In genomic region chr15:41774873-41775417, GRCh38 we compare ENCODE assay signal across 8 cellular contexts. TPM values are rescaled to one million over a fixed set of nuclear protein-coding genes. Genes with fewer than 3 reads are reported as not detected.
DNase-seq lines count a peak whose midpoint lies in the region; ATAC-seq, FAIRE-seq and TF ChIP-seq lines count a peak whose summit lies in the region.

No MANE protein-coding gene starts in this region.

- H2BK15ac ChIP-seq in mesendoderm (replicated peaks; ENCODE audit: low read depth) = no peak overlapping the region

- H3K36me3 ChIP-seq in Loucy (ENCODE audit: insufficient read depth, low read length) (peaks cover under 1% of the 10 kb centered on the region; the same call in 1 of the 2 replicates), bronchial epithelial cell (ENCODE audit: control insufficient read depth, insufficient read depth, low read length) (no peaks in the 10 kb centered on the region), mesendoderm (ENCODE audit: control insufficient read depth, insufficient read depth, low read length) (no peaks in the 10 kb centered on the region), urinary bladder (ENCODE audit: insufficient read depth) (no peaks in the 10 kb centered on the region)

- peak overlapping the region; percentile 48 for H3K4ac ChIP-seq in mesendoderm (ENCODE audit: low read depth, low read length)

- H2AFZ ChIP-seq in Loucy (ENCODE audit: low read length) = peak overlapping the region; percentile 88

- intact Hi-C loops in Calu3 (cut with micrococcal nuclease; ENCODE audit: unreplicated experiment) = loop anchor here (5.0 kb wide), 1 partner anchor 127 kb away; no protein-coding TSS in a partner anchor

- H2AK5ac ChIP-seq in mesendoderm (ENCODE audit: low read length) = no peak overlapping the region

- BruUV-seq in Calu3 (replicated peaks; lab: Mats Ljungman, UMichigan) = TSS peak; percentile 19

- TF ChIP-seq CTCF in Calu3 (IDR thresholded peaks at IDR 0.05; ENCODE audit: unreplicated experiment) = no peak
- no peak for TF ChIP-seq CTCF in Loucy (conservative IDR thresholded peaks at IDR 0.05; ENCODE audit: low read length)
- TF ChIP-seq CTCF in bronchial epithelial cell (IDR thresholded peaks at IDR 0.05; ENCODE audit: insufficient read depth, low read length, severe bottlenecking) = no peak
- no peak for TF ChIP-seq CTCF in omental fat pad (IDR thresholded peaks at IDR 0.05)

- H3K27me3 Mint-ChIP-seq in Calu3 (ENCODE audit: unreplicated experiment) = no peaks in the 10 kb centered on the region

- peaks cover 50% of the 10 kb centered on the region; the same call in 1 of the 2 replicates for H3K79me2 ChIP-seq in Loucy (ENCODE audit: insufficient read depth, low read length)
- H3K79me2 ChIP-seq in mesendoderm (ENCODE audit: control insufficient read depth, insufficient read depth, low read length) = no peaks in the 10 kb centered on the region

- no peak for FAIRE-seq in bronchial epithelial cell (lab: Jason Lieb, UNC)

- H3K9me3 Mint-ChIP-seq in Calu3 (ENCODE audit: low read depth, unreplicated experiment) = no peaks in the 10 kb centered on the region

- no CpG with 5 or more reads among the region's 19 CpGs for WGBS in mesendoderm (ENCODE audit: extremely low coverage, insufficient coverage, low lambda C conversion rate)
- 7% methylated on average over 19 of the region's 19 CpGs for WGBS in urinary bladder

- H3K9me3 ChIP-seq in Loucy (ENCODE audit: insufficient read depth, low read depth, low read length) = no peaks in the 10 kb centered on the region

- peak overlapping the region; percentile 91 for H3K4me2 ChIP-seq in Loucy (ENCODE audit: low read depth, low read length, poor library complexity, severe bottlenecking)
- H3K4me2 ChIP-seq in mesendoderm (ENCODE audit: low read length) = peak overlapping the region; percentile 86

- peak overlapping the region; percentile 31 for H2BK5ac ChIP-seq in mesendoderm (ENCODE audit: low read length)

- no peak for ATAC-seq in omental fat pad (ENCODE audit: low FRiP score)
- no peak for ATAC-seq in HG02852 (IDR thresholded peaks at IDR 0.05; ENCODE audit: unreplicated experiment)
- no peak for ATAC-seq in HG02973 (IDR thresholded peaks at IDR 0.05; ENCODE audit: unreplicated experiment)

- H3K27ac ChIP-seq in mesendoderm (ENCODE audit: low read depth, low read length) (peak overlapping the region; percentile 74), urinary bladder (ENCODE audit: low read depth) (peak overlapping the region; percentile 86)

- no peaks in the 10 kb centered on the region for H4K20me1 ChIP-seq in Loucy (ENCODE audit: insufficient read depth, low read length, poor library complexity, severe bottlenecking)

- DNase-seq in Calu3 = no peak
- DNase-seq in bronchial epithelial cell (ENCODE audit: low read depth) = peak; percentile 25
- DNase-seq in mesendoderm = no peak
- DNase-seq in omental fat pad (ENCODE audit: low spot score) = no peak

- peak overlapping the region; percentile 27 for H4K5ac ChIP-seq in mesendoderm (ENCODE audit: low read length)

- H3F3A ChIP-seq in Loucy (ENCODE audit: low read depth) = no peaks in the 10 kb centered on the region; the same call in 1 of the 2 replicates

- H3K9ac ChIP-seq in Loucy (ENCODE audit: low read depth, low read length, poor library complexity, severe bottlenecking) = peak overlapping the region; percentile 86
- H3K9ac ChIP-seq in mesendoderm (ENCODE audit: low read length) = peak overlapping the region; percentile 79

- CTCF ChIA-PET in Calu3 (lab: Charles Lee) = interaction anchor here (0.9 to 2.5 kb wide), 8 partner anchors 28 to 171 kb away, joined by 3 to 15 read pairs (median 4); partner anchors contain the start of gene PLA2G4B

- H3K4me1 Mint-ChIP-seq in Calu3 (ENCODE audit: low read depth, unreplicated experiment) = no peaks in the 10 kb centered on the region

- no peak overlapping the region for H4K8ac ChIP-seq in mesendoderm (ENCODE audit: low read depth, low read length)

- H3K27ac Mint-ChIP-seq in Calu3 (ENCODE audit: unreplicated experiment) = peak overlapping the region; percentile 71

- H3K27me3 ChIP-seq in Loucy (ENCODE audit: insufficient read depth, low read length, poor library complexity, severe bottlenecking) (no peaks in the 10 kb centered on the region), bronchial epithelial cell (ENCODE audit: control insufficient read depth, insufficient read depth, low read length) (no peaks in the 10 kb centered on the region), mesendoderm (ENCODE audit: insufficient read depth, low read length, poor library complexity) (no peaks in the 10 kb centered on the region)

- H3K9me2 ChIP-seq in Loucy (replicated peaks; ENCODE audit: low read depth, low read length) = no peaks in the 10 kb centered on the region

- no peak overlapping the region for H2BK120ac ChIP-seq in mesendoderm (ENCODE audit: low read depth, low read length)

- H3K23ac ChIP-seq in mesendoderm (ENCODE audit: low read length) = no peak overlapping the region

- H3K18ac ChIP-seq in mesendoderm (ENCODE audit: low read length) = no peak overlapping the region

- H3K79me1 ChIP-seq in mesendoderm (ENCODE audit: low read length) = no peaks in the 10 kb centered on the region

- peak overlapping the region; percentile 95 for H3K4me3 ChIP-seq in Loucy (ENCODE audit: low read length, poor library complexity, severe bottlenecking)
- H3K4me3 ChIP-seq in bronchial epithelial cell (ENCODE audit: low read depth, low read length) = peak overlapping the region; percentile 74
- peak overlapping the region; percentile 66 for H3K4me3 ChIP-seq in mesendoderm (ENCODE audit: low read length)
- peak overlapping the region; percentile 73 for H3K4me3 ChIP-seq in urinary bladder (ENCODE audit: low read depth, low read length)

- peak overlapping the region; percentile 82 for H3K4me3 Mint-ChIP-seq in Calu3 (ENCODE audit: low read depth, unreplicated experiment)

- H3K56ac ChIP-seq in mesendoderm (ENCODE audit: low read length) = peak overlapping the region; percentile 91

- H3K4me1 ChIP-seq in Loucy (ENCODE audit: insufficient read depth, low read length, poor library complexity, severe bottlenecking) (peaks cover 59% of the 10 kb centered on the region), mesendoderm (ENCODE audit: control insufficient read depth, low read depth, low read length) (peaks cover 24% of the 10 kb centered on the region), urinary bladder (ENCODE audit: insufficient read depth) (peaks cover 3% of the 10 kb centered on the region)

- peaks cover 10% of the 10 kb centered on the region for H3K36me3 Mint-ChIP-seq in Calu3 (ENCODE audit: insufficient read depth, unreplicated experiment)

RNA-seq across cellular contexts. Expression of gene MAPKBP1, which starts 0.7 kb away (rescaled TPM):
- total RNA-seq in Calu3 (2022) (9.9 and 11.3 TPM in 2 replicates), bronchial epithelial cell (12.9 and 17.9 TPM in 2 replicates), urinary bladder (27.7 TPM), omental fat pad (10 to 100 TPM; 13.4 to 24.1 (median 14.4) TPM)
- polyA plus RNA-seq in mesendoderm (2013, experiment 1 of 2) = 3.0 TPM
- polyA plus RNA-seq in mesendoderm (2013, experiment 2 of 2) = 2.9 TPM
- 19.1 TPM for polyA plus RNA-seq in urinary bladder

RNA-seq across cellular contexts. Expression of gene JMJD7, which starts 52.9 kb away (rescaled TPM):
- total RNA-seq in Calu3 (2022) (9.4 and 9.7 TPM in 2 replicates), bronchial epithelial cell (22.9 TPM in 2 replicates), urinary bladder (4.2 TPM), omental fat pad (10 to 100 TPM in 1 of 4 donors, 1 to 10 TPM in 3; 3.8 to 11.5 (median 8.5) TPM)
- polyA plus RNA-seq in mesendoderm (2013, experiment 1 of 2) = 5.6 TPM
- polyA plus RNA-seq in mesendoderm (2013, experiment 2 of 2) = 6.4 TPM
- 15.7 TPM for polyA plus RNA-seq in urinary bladder
